2 cellular contexts compared by ENCODE assay signal in the genomic region with DNA sequence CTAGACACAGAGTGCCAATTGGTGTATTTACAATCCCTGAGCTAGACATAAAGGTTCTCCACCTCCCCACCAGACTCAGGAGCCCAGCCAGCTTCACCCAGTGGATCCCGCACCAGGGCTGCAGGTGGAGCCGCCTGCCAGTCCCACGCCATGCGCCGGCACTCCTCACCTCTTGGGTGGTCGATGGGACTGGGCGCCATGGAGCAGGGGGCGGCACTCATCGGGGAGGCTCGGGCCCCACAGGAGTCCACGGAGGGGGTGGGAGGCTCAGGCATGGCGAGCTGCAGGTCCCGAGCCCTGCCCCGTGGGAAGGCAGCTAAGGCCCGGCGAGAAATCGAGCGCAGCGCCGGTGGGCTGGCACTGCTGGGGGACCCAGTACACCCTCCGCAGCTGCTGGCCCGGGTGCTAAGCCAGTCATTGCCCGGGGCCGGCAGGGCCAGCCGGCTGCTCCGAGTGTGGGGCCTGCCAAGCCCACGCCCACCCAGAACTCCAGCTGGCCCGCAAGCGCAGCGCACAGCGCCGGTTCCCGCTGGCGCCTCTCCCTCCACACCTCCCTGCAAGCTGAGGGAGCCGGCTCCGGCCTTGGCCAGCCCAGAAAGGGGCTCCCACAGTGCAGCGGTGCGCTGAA. TPM values are rescaled to one million over a fixed set of nuclear protein-coding genes. Genes with fewer than 3 reads are reported as not detected.
DNase-seq lines count a peak whose midpoint lies in the region.
"Not testable (repeated sequence)": the region's sequence is repeated elsewhere in the genome, so short reads cannot be mapped to it uniquely, and the experiment has no call there.

No MANE protein-coding gene starts in this region.

- H3K4me1 ChIP-seq in neuronal stem cell (ENCODE audit: control insufficient read depth in 2 of 2, insufficient read depth in 1 of 2, low read depth in 1 of 2, low read length in 2 of 2) = not testable (repeated sequence)

- not testable (repeated sequence) for H3K27me3 ChIP-seq in neuronal stem cell (ENCODE audit: control insufficient read depth in 3 of 3, insufficient read depth in 3 of 3, low read depth in 1 of 3, low read length in 3 of 3)

- not testable (repeated sequence) for H4K8ac ChIP-seq in neuronal stem cell (ENCODE audit: low read depth, low read length)

- H2BK5ac ChIP-seq in neuronal stem cell (ENCODE audit: low read length) = not testable (repeated sequence)

- not testable (repeated sequence) for H3K4me2 ChIP-seq in neuronal stem cell (ENCODE audit: insufficient read depth, low read length, poor library complexity, severe bottlenecking)

- H4K91ac ChIP-seq in neuronal stem cell (ENCODE audit: low read depth, low read length, poor library complexity) = not testable (repeated sequence)

- not testable (repeated sequence) for H3K18ac ChIP-seq in neuronal stem cell (ENCODE audit: low read length)

- H2BK12ac ChIP-seq in neuronal stem cell (ENCODE audit: low read length) = peak overlapping the region; percentile 18

- H2AFZ ChIP-seq in neuronal stem cell (ENCODE audit: low read length) = not testable (repeated sequence)

- H2AK5ac ChIP-seq in neuronal stem cell (ENCODE audit: low read depth, low read length) = not testable (repeated sequence)

- not testable (repeated sequence) for H3K4ac ChIP-seq in neuronal stem cell (ENCODE audit: low read length)

- H3K9ac ChIP-seq in neuronal stem cell (ENCODE audit: low read depth, low read length, poor library complexity) = not testable (repeated sequence)

- H3K9me3 ChIP-seq in neuronal stem cell (replicated peaks in 1 of 2; ENCODE audit: control insufficient read depth in 2 of 2, insufficient read depth in 1 of 2, low read depth in 1 of 2, low read length in 2 of 2) = peaks cover 14 to 37% of the 10 kb centered on the region in 2 donors

- not testable (repeated sequence) for H2BK15ac ChIP-seq in neuronal stem cell (ENCODE audit: low read length)

- intact Hi-C loops in posterior vena cava (cut with DNase I) = not testable (repeated sequence)

- not testable (repeated sequence) for H2BK120ac ChIP-seq in neuronal stem cell (ENCODE audit: low read depth, low read length)

- not testable (repeated sequence) for DNase-seq in neuronal stem cell (ENCODE audit: low spot score)
- DNase-seq in posterior vena cava (ENCODE audit: low spot score) = peak; percentile 79

- no CpG with 5 or more reads among the region's 38 CpGs for WGBS in neuronal stem cell (ENCODE audit: extremely low coverage in 2 of 2, insufficient read length in 2 of 2, insufficient replicate concordance in 1 of 2), 2 donors

- H3K23ac ChIP-seq in neuronal stem cell (ENCODE audit: low read depth, low read length, poor library complexity) = not testable (repeated sequence)

- H3K36me3 ChIP-seq in neuronal stem cell (replicated peaks in 1 of 2; ENCODE audit: control insufficient read depth in 2 of 2, insufficient read depth in 2 of 2, low read length in 2 of 2) = not testable (repeated sequence)

- H3K79me1 ChIP-seq in neuronal stem cell (ENCODE audit: low read depth, low read length) = not testable (repeated sequence)

- H3K4me3 ChIP-seq in neuronal stem cell (ENCODE audit: low read length in 2 of 2) = not testable (repeated sequence)

- not testable (repeated sequence) for H3K27ac ChIP-seq in neuronal stem cell (replicated peaks; ENCODE audit: low read length)

- not testable (repeated sequence) for H3K14ac ChIP-seq in neuronal stem cell (ENCODE audit: low read length)

RNA-seq across cellular contexts. Expression of gene ACP6, which starts 10.4 kb away (rescaled TPM):
- 10.1 TPM for polyA plus RNA-seq in neuronal stem cell (2013, experiment 1 of 2)
- polyA plus RNA-seq in neuronal stem cell (2013, experiment 2 of 2) = 10.3 TPM
- 1 to 10 TPM; 9.0 to 9.3 TPM for total RNA-seq in posterior vena cava
